Comparison of ENCODE assay signal across 1 cellular context in genomic region chr16:177981-178676, GRCh38.
TF ChIP-seq lines count a peak whose summit lies in the region.

No MANE protein-coding gene starts in this region.

TF ChIP-seq in K562, 482 proteins besides CTCF, POLR2A, EP300 and RAD21:
- peak; percentile 53; the same call in 1 of the 2 replicates for TF ChIP-seq NCOR1 (IDR thresholded peaks at IDR 0.05)
- TF ChIP-seq CBFA2T2 (conservative IDR thresholded peaks at IDR 0.05) = peak; percentile 55
- TF ChIP-seq FOXA3 (CRISPR knock-in tag; conservative IDR thresholded peaks at IDR 0.05 in 1 of 2, IDR thresholded peaks at IDR 0.05 in 1 of 2) = peak; percentile 49 to 76
- no peak for TF ChIP-seq NFXL1 (CRISPR knock-in tag; IDR thresholded peaks at IDR 0.05)
- TF ChIP-seq RBFOX2 (IDR thresholded peaks at IDR 0.05; ENCODE audit: low read depth, low read length) = peak; percentile 70
- 0 out of 2 replicates have a peak, but pooled peaks have one; percentile 33 for TF ChIP-seq ZBTB2 (IDR thresholded peaks at IDR 0.05)
- TF ChIP-seq E2F1 (CRISPR knock-in tag; IDR thresholded peaks at IDR 0.05) = no peak
- peak; percentile 86 for TF ChIP-seq MEIS2 (IDR thresholded peaks at IDR 0.05; ENCODE audit: partially characterized antibody)
- no peak for TF ChIP-seq ZNF395 (CRISPR knock-in tag; IDR thresholded peaks at IDR 0.05)
- peak; percentile 33 for TF ChIP-seq CCNT2 (IDR thresholded peaks at IDR 0.05; ENCODE audit: borderline replicate concordance, extremely low read depth, insufficient read length, low read depth, low read length)
- TF ChIP-seq ARID1B (IDR thresholded peaks at IDR 0.05) = peak; percentile 75
- peak; percentile 42; the same call in 1 of the 2 replicates for TF ChIP-seq TAL1 (IDR thresholded peaks at IDR 0.05)
- TF ChIP-seq NR2F6 (CRISPR knock-in tag; IDR thresholded peaks at IDR 0.05) = no peak
- TF ChIP-seq PHF21A (IDR thresholded peaks at IDR 0.05; ENCODE audit: borderline replicate concordance, low read depth) = 0 out of 2 replicates have a peak, but pooled peaks have one; percentile 30
- TF ChIP-seq MLLT1 (IDR thresholded peaks at IDR 0.05) = no peak
- 0 out of 2 replicates have a peak, but pooled peaks have one; percentile 26 for TF ChIP-seq SMARCC2 (IDR thresholded peaks at IDR 0.05; ENCODE audit: low read depth)
- TF ChIP-seq CHD1 (IDR thresholded peaks at IDR 0.05; ENCODE audit: low read length) = peak; percentile 82
- no peak for TF ChIP-seq ILK (tag; IDR thresholded peaks at IDR 0.05; ENCODE audit: borderline replicate concordance, low read depth)
- no peak for TF ChIP-seq ZNF449 (CRISPR knock-in tag; IDR thresholded peaks at IDR 0.05)
- TF ChIP-seq ZNF3 (CRISPR knock-in tag; IDR thresholded peaks at IDR 0.05) = no peak
- peak; percentile 12 for TF ChIP-seq PRDM10 (IDR thresholded peaks at IDR 0.05; ENCODE audit: partially characterized antibody)
- TF ChIP-seq JUNB (CRISPR knock-in tag; conservative IDR thresholded peaks at IDR 0.05) = no peak
- TF ChIP-seq POLR2G (IDR thresholded peaks at IDR 0.05; ENCODE audit: low read depth, low read length) = peak; percentile 63
- peak; percentile 41; the same call in 1 of the 2 replicates for TF ChIP-seq FOSL1 (tag; conservative IDR thresholded peaks at IDR 0.05)
- TF ChIP-seq CTBP1 (IDR thresholded peaks at IDR 0.05; ENCODE audit: borderline replicate concordance) = 0 out of 2 replicates have a peak, but pooled peaks have one; percentile 18
- no peak for TF ChIP-seq SMAD1 (IDR thresholded peaks at IDR 0.05; ENCODE audit: low read depth, low read length, partially characterized antibody)
- TF ChIP-seq CBFA2T3 (IDR thresholded peaks at IDR 0.05) = peak; percentile 68
- TF ChIP-seq PKNOX1 (IDR thresholded peaks at IDR 0.05) = peak; percentile 54
- TF ChIP-seq CEBPG (CRISPR knock-in tag; IDR thresholded peaks at IDR 0.05) = peak; percentile 52; the same call in 1 of the 2 replicates
- no peak for TF ChIP-seq CEBPG (tag; conservative IDR thresholded peaks at IDR 0.05 in 1 of 2, IDR thresholded peaks at IDR 0.05 in 1 of 2)
- peak; percentile 18; the same call in 1 of the 2 replicates for TF ChIP-seq ZFX (CRISPR knock-in tag; IDR thresholded peaks at IDR 0.05)
- no peak for TF ChIP-seq ZNF785 (CRISPR knock-in tag; IDR thresholded peaks at IDR 0.05)
- no peak for TF ChIP-seq TSHZ1 (CRISPR knock-in tag; IDR thresholded peaks at IDR 0.05)
- 0 out of 4 replicates have a peak, but pooled peaks of 1 of the 2 experiments have one; percentile 15 for TF ChIP-seq SIN3A (IDR thresholded peaks at IDR 0.05; ENCODE audit: borderline replicate concordance in 2 of 2, control insufficient read depth in 1 of 2, low read depth in 2 of 2, low read length in 2 of 2)
- peak; percentile 78 for TF ChIP-seq RBM39 (optimal IDR thresholded peaks at IDR 0.05; ENCODE audit: low read depth, low read length)
- no peak for TF ChIP-seq PHF8 (IDR thresholded peaks at IDR 0.05; ENCODE audit: borderline replicate concordance, low read length)
- TF ChIP-seq PTBP1 (IDR thresholded peaks at IDR 0.05; ENCODE audit: low read depth, low read length) = no peak
- TF ChIP-seq NUFIP1 (IDR thresholded peaks at IDR 0.05; ENCODE audit: partially characterized antibody) = no peak
- TF ChIP-seq TCF3 (CRISPR knock-in tag; IDR thresholded peaks at IDR 0.05) = peak; percentile 70
- TF ChIP-seq TARDBP (IDR thresholded peaks at IDR 0.05) = 0 out of 2 replicates have a peak, but pooled peaks have one; percentile 26
- 0 out of 2 replicates have a peak, but pooled peaks have one; percentile 44 for TF ChIP-seq DPF2 (IDR thresholded peaks at IDR 0.05)
- TF ChIP-seq ZNF696 (CRISPR knock-in tag; conservative IDR thresholded peaks at IDR 0.05) = no peak
- TF ChIP-seq POLR2AphosphoS5 (IDR thresholded peaks at IDR 0.05; ENCODE audit: control insufficient read depth, insufficient read depth, low read depth, low read length) = peak; percentile 21; the same call in 1 of the 2 replicates
